Comparison of ENCODE assay signal across 11 cellular contexts in genomic region chr11:57776101-57776511, GRCh38. TPM values are rescaled to one million over a fixed set of nuclear protein-coding genes. Genes with fewer than 3 reads are reported as not detected.
DNase-seq lines count a peak whose midpoint lies in the region; ATAC-seq, FAIRE-seq and TF ChIP-seq lines count a peak whose summit lies in the region.
"Had no signal": no experiment of that assay in that cellular context is flagged by ENCODE, and none has a peak within 500 bp of the region (broad histone marks: within the 10 kb centered on the region; RNA-seq: fewer than 3 reads in every experiment).

No MANE protein-coding gene starts in this region.

- no peak overlapping the region for H2AFZ ChIP-seq in H9 (ENCODE audit: low read length)

- CTCF ChIA-PET in T-cell (lab: Charles Lee) = interaction anchor here (0.5 to 1.2 kb wide), 2 partner anchors 24 to 56 kb away, joined by 3 read pairs; no protein-coding TSS in a partner anchor
- CTCF ChIA-PET in CD4-positive, alpha-beta memory T cell (lab: Charles Lee; ENCODE audit: partially characterized antibody) = interaction anchor here (0.9 to 1.8 kb wide), 2 partner anchors 25 to 282 kb away, joined by 4 to 8 read pairs; no protein-coding TSS in a partner anchor

- H3K4ac ChIP-seq in H9 (ENCODE audit: low read depth, low read length) = no peak overlapping the region

- H2AK5ac ChIP-seq in H9 (ENCODE audit: insufficient read length, low read length) = no peak overlapping the region

- no peak overlapping the region for H4K91ac ChIP-seq in H9 (ENCODE audit: insufficient read length, low read depth, low read length)

- peak overlapping the region; percentile 97 for H3K27ac ChIP-seq in H9 (ENCODE audit: insufficient read length, low read depth, low read length)
- peak overlapping the region; percentile 86 for H3K27ac ChIP-seq in small intestine (ENCODE audit: low read depth in 1 of 2, low read length in 1 of 2)
- H3K27ac ChIP-seq in CD4-positive, alpha-beta memory T cell (ENCODE audit: low read depth, low read length) = no peak overlapping the region

- H2BK20ac ChIP-seq in H9 (ENCODE audit: low read depth, low read length, poor library complexity, severe bottlenecking) = peak overlapping the region; percentile 49

- H3K79me2 ChIP-seq in H9 (ENCODE audit: insufficient read depth, low read length) = peaks cover 48% of the 10 kb centered on the region; the same call in 1 of the 2 replicates

- no peak overlapping the region for H3T11ph ChIP-seq in H9 (ENCODE audit: low read length)

- no CpG with 5 or more reads among the region's 2 CpGs for WGBS in H9 (ENCODE audit: extremely low coverage, insufficient read length, low lambda C conversion rate)
- WGBS in small intestine, 3 donors = 36 to 44% (median 39%) methylated on average over 2 of the region's 2 CpGs

- FAIRE-seq in small intestine (lab: Jason Lieb, UNC) = no peak
- FAIRE-seq: HTR-8/SVneo had no signal

- H3K27me3 ChIP-seq in H9 (ENCODE audit: insufficient read depth, low read length) (no peaks in the 10 kb centered on the region), small intestine (ENCODE audit: control insufficient read depth in 2 of 2, insufficient read depth in 2 of 2, low read length in 2 of 2) (no peaks in the 10 kb centered on the region)
- H3K27me3 ChIP-seq in CD4-positive, alpha-beta memory T cell (ENCODE audit: insufficient read depth, low read length) = no peaks in the 10 kb centered on the region

- H3K14ac ChIP-seq in H9 (ENCODE audit: insufficient read depth, low read length) = no peak overlapping the region

- no peak overlapping the region for H3K56ac ChIP-seq in H9 (ENCODE audit: insufficient read length, low read depth, low read length)

- peak overlapping the region in 1 of 2 experiments; percentile 71; a peak in 3 of 5 replicates for H3K4me3 Mint-ChIP-seq in H9
- no peak overlapping the region for H3K4me3 Mint-ChIP-seq in T-cell
- no peak overlapping the region for H3K4me3 Mint-ChIP-seq in CD4-positive, alpha-beta memory T cell

- no peak overlapping the region for H3K18ac ChIP-seq in H9 (ENCODE audit: insufficient read length, low read depth, low read length)

- H3K4me2 ChIP-seq in H9 (ENCODE audit: insufficient read depth, insufficient read length, low read length) = peak overlapping the region; percentile 20

- H4K8ac ChIP-seq in H9 (replicated peaks; ENCODE audit: insufficient read length, low read depth, low read length) = no peak overlapping the region

- H2BK15ac ChIP-seq in H9 (ENCODE audit: low read depth, low read length) = no peak overlapping the region

- no peak overlapping the region for H4K5ac ChIP-seq in H9 (ENCODE audit: insufficient read length, low read depth, low read length)

- H3K79me1 ChIP-seq in H9 (ENCODE audit: insufficient read depth, low read depth, low read length, poor library complexity, severe bottlenecking) = peaks cover 10% of the 10 kb centered on the region

- H3K27ac Mint-ChIP-seq in H9 = peak overlapping the region; percentile 85 to 99 (median 86)
- H3K27ac Mint-ChIP-seq in T-cell = no peak overlapping the region
- H3K27ac Mint-ChIP-seq in CD4-positive, alpha-beta memory T cell = no peak overlapping the region

- H3K4me1 ChIP-seq in H9 (ENCODE audit: insufficient read depth, low read length) = peaks cover 24% of the 10 kb centered on the region; the same call in 1 of the 2 replicates
- peaks cover 21 to 47% of the 10 kb centered on the region in 2 donors for H3K4me1 ChIP-seq in small intestine (ENCODE audit: control insufficient read depth in 2 of 2, insufficient read depth in 1 of 2, low read depth in 1 of 2, low read length in 1 of 2)
- no peaks in the 10 kb centered on the region for H3K4me1 ChIP-seq in CD4-positive, alpha-beta memory T cell (ENCODE audit: insufficient read depth, low read length)

- no peak overlapping the region for H3K23ac ChIP-seq in H9 (ENCODE audit: insufficient read length, low read depth, low read length)

- no peaks in the 10 kb centered on the region for H3K23me2 ChIP-seq in H9 (ENCODE audit: insufficient read length, low read depth, low read length, poor library complexity, severe bottlenecking)

- H3K9me3 Mint-ChIP-seq in H9 = no peaks in the 10 kb centered on the region
- H3K9me3 Mint-ChIP-seq in T-cell = no peaks in the 10 kb centered on the region
- H3K9me3 Mint-ChIP-seq in CD4-positive, alpha-beta memory T cell = peaks cover 0 to 1% (median 0%) of the 10 kb centered on the region in 8 donors

- H3K9ac ChIP-seq in H9 (ENCODE audit: extremely low read depth, insufficient read length, low read length) = no peak overlapping the region

- TF ChIP-seq CTCF in H9 (conservative IDR thresholded peaks at IDR 0.05) = no peak
- TF ChIP-seq CTCF in astrocyte of the spinal cord (IDR thresholded peaks at IDR 0.05; ENCODE audit: low read depth, low read length) = no peak

- H2BK5ac ChIP-seq in H9 (ENCODE audit: insufficient read length, low read length) = no peak overlapping the region

- intact Hi-C loops in CD4-positive, alpha-beta memory T cell (cut with micrococcal nuclease) = no loop called here

- POLR2A ChIA-PET in T-cell (lab: Charles Lee) = interaction anchor here in 1 of 2 donors (0.6 kb wide), 1 partner anchor 132 kb away, joined by 3 read pairs; no protein-coding TSS in a partner anchor
- POLR2A ChIA-PET in CD4-positive, alpha-beta memory T cell (lab: Charles Lee; ENCODE audit: partially characterized antibody) = no interaction called here

- no peak overlapping the region for H2BK12ac ChIP-seq in H9 (ENCODE audit: insufficient read length, low read depth, low read length)

- no peak for ATAC-seq in T-cell (replicated peaks in 1 of 4)

- DNase-seq in H9 = peak; percentile 43
- peak; percentile 73 for DNase-seq in astrocyte of the spinal cord (ENCODE audit: low read depth, low spot score)
- peak; percentile 91 for DNase-seq in islet precursor cell
- no peak for DNase-seq in small intestine
- DNase-seq in T-cell = no peak
- no peak for DNase-seq in CD4-positive, alpha-beta memory T cell
- no peak for DNase-seq in pons (ENCODE audit: low spot score)
- no peak for DNase-seq in stimulated activated CD4-positive, alpha-beta T cell treated with anti-CD3 and anti-CD28 coated beads, Interleukin-1b, Interleukin-23, amount 100 ng/mL, for 48 hours
- DNase-seq: GDM1, RPMI8226 had no signal

- H4K20me1 ChIP-seq in H9 (ENCODE audit: control insufficient read depth, insufficient read depth, insufficient read length) = no peaks in the 10 kb centered on the region

- peaks cover 0 to 3% (median 2%) of the 10 kb centered on the region in 3 experiments; a peak in 2 of 7 replicates for H3K36me3 Mint-ChIP-seq in H9 (ENCODE audit: insufficient read depth in 1 of 3, low read depth in 3 of 3)
- H3K36me3 Mint-ChIP-seq in T-cell = peaks cover 5% of the 10 kb centered on the region
- peaks cover 0 to 5% of the 10 kb centered on the region in 2 donors for H3K36me3 Mint-ChIP-seq in CD4-positive, alpha-beta memory T cell

- H2BK120ac ChIP-seq in H9 (ENCODE audit: low read depth, low read length, poor library complexity, severe bottlenecking) = no peak overlapping the region

- no peak overlapping the region for H3K4me3 ChIP-seq in astrocyte of the spinal cord (ENCODE audit: low read depth, low read length)
- H3K4me3 ChIP-seq in small intestine (ENCODE audit: low read depth in 1 of 2, low read length in 2 of 2) = no peak overlapping the region
- H3K4me3 ChIP-seq in CD4-positive, alpha-beta memory T cell (ENCODE audit: low read length in 2 of 2) = no peak overlapping the region

- no peaks in the 10 kb centered on the region for H3K9me3 ChIP-seq in H9 (ENCODE audit: control insufficient read depth, low read depth, low read length)
- H3K9me3 ChIP-seq in small intestine (ENCODE audit: control insufficient read depth, low read depth) = no peaks in the 10 kb centered on the region
- H3K9me3 ChIP-seq in CD4-positive, alpha-beta memory T cell (ENCODE audit: control insufficient read depth in 1 of 2, low read length in 2 of 2) = no peaks in the 10 kb centered on the region

- H3K27me3 Mint-ChIP-seq in H9 (ENCODE audit: low read depth) (no peaks in the 10 kb centered on the region), T-cell (no peaks in the 10 kb centered on the region)
- no peaks in the 10 kb centered on the region for H3K27me3 Mint-ChIP-seq in CD4-positive, alpha-beta memory T cell

- H3K4me1 Mint-ChIP-seq in H9 (peaks cover 77 to 78% of the 10 kb centered on the region in 2 experiments), T-cell (peaks cover 10 to 32% (median 13%) of the 10 kb centered on the region in 3 donors)
- peaks cover 0 to 14% (median 4%) of the 10 kb centered on the region in 4 donors for H3K4me1 Mint-ChIP-seq in CD4-positive, alpha-beta memory T cell

- in situ Hi-C loops in astrocyte of the spinal cord (cut with HindIII; ENCODE audit: low sequenced_read_pairs) = no loop called here

- peaks cover 0 to 2% of the 10 kb centered on the region in 2 donors for H3K36me3 ChIP-seq in small intestine (ENCODE audit: control insufficient read depth in 2 of 2, insufficient read depth in 2 of 2, low read length in 2 of 2)
- H3K36me3 ChIP-seq in CD4-positive, alpha-beta memory T cell (ENCODE audit: insufficient read depth, low read length) = no peaks in the 10 kb centered on the region

RNA-seq across cellular contexts. Expression of gene CTNND1, which starts 14.5 kb away (rescaled TPM):
- total RNA-seq in H9 (2021) (164 and 166 TPM in 2 replicates), T-cell (10 to 100 TPM in 4 of 5 donors, 1 to 10 TPM in 1; 8.3 to 17.5 (median 12.5) TPM)
- polyA plus RNA-seq in small intestine = 100 to 1,000 TPM in 1 of 3 donors, 10 to 100 TPM in 2; 62.2 to 148 (median 89.7) TPM
- 10 to 100 TPM; 10.3 to 11.1 TPM for total RNA-seq in CD4-positive, alpha-beta memory T cell
- polyA plus RNA-seq in CD4-positive, alpha-beta memory T cell = 1 to 10 TPM in 1 of 2 donors, under 1 TPM in 1; 0.91 to 1.6 TPM

RNA-seq across cellular contexts. Expression of gene BTBD18, which starts 24.5 kb away (rescaled TPM):
- total RNA-seq in H9 (2021) (not detected in 2 replicates), T-cell (under 1 TPM in 2 of 5 donors, not detected in 3; 0.09 to 0.23 TPM)
- polyA plus RNA-seq in small intestine = not detected
- total RNA-seq in CD4-positive, alpha-beta memory T cell = not detected
- polyA plus RNA-seq in CD4-positive, alpha-beta memory T cell = under 1 TPM; 0.34 to 0.44 TPM

RNA-seq across cellular contexts. Expression of gene SELENOH, which starts 34.8 kb away (rescaled TPM):
- total RNA-seq in H9 (2021) = 251 and 271 TPM in 2 replicates
- 100 to 1,000 TPM in 2 of 3 donors, 10 to 100 TPM in 1; 78.3 to 148 (median 144) TPM for polyA plus RNA-seq in small intestine
- 100 to 1,000 TPM in 3 of 5 donors, 10 to 100 TPM in 2; 88.5 to 155 (median 113) TPM for total RNA-seq in T-cell
- total RNA-seq in CD4-positive, alpha-beta memory T cell = 100 to 1,000 TPM; 102 to 113 TPM
- polyA plus RNA-seq in CD4-positive, alpha-beta memory T cell = 100 to 1,000 TPM; 186 to 223 TPM

Comparison
In these comparisons a context has a peak if more than half of its experiments do, and no peak if none do; other contexts are left out.
1. DNase-seq: peak in H9 (single experiment), astrocyte of the spinal cord (single experiment) and islet precursor cell (single experiment); none in small intestine (single experiment), T-cell (0 of 34), CD4-positive, alpha-beta memory T cell (0 of 5), pons (single experiment) and stimulated activated CD4-positive, alpha-beta T cell treated with anti-CD3 and anti-CD28 coated beads, Interleukin-1b, Interleukin-23, amount 100 ng/mL, for 48 hours (single experiment).
2. H3K27ac Mint-ChIP-seq: peak in H9 (3 of 3); none in T-cell (0 of 2) and CD4-positive, alpha-beta memory T cell (0 of 7).